In the genomic region with DNA sequence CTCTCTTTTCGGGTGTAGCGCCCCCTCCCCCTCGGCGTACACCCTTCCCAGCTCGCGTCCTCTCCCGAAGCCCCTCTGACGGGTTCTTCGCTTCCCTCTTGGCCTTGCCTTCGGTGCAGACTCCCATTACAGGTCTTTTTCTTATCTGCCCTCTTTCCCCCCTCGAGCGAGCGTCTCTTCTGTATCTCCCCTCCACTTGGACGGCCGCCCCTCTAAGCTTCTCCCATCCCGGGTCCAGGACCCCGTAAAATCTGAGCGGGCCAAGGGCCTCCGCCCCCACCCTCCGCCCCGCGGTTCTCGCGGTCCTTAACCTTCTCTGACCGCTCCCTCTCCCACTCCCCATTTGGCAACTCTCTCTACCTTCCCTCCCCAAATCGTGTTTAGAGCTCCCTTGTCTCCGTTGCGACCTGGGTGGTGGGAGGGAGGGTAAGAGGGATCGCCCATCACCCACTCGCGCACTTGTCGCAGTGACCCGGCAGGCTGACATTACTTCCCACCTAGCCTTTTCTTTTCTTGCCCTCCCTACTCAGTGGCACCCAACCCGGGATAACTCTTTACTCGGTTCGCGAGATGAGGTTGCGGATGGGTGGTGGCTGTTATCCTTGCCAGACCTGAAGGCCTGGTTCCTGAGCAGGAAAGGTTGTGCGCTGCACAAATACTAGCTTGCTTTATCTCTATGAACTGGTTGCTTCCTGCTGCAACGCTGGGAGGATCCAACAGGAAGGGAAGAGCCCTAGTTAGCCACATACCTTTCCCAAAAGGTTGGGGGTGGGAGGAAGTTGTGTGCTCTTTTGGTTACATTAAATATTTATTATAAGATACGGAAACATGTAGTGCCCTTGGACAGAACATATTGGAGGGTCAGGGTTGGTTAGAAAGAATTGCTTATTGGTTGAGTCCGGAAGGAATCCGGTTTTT, we compare ENCODE assay signal across 8 cellular contexts. TPM values are rescaled to one million over a fixed set of nuclear protein-coding genes. Genes with fewer than 3 reads are reported as not detected.
A peak's percentile ranks its signal among the peaks of the same experiment; 100 is the strongest.
DNase-seq lines count a peak whose midpoint lies in the region; ATAC-seq and TF ChIP-seq lines count a peak whose summit lies in the region.

No MANE protein-coding gene starts in this region.

- DNase-seq in NCI-H2171 treated with DMSO at 0.1 percent for 48 hours (lab: John Stamatoyannopoulos, UW) (peak; percentile 55), NCI-H2171 (lab: John Stamatoyannopoulos, UW) (no peak), KBM-7 (peak; percentile 68), dorsolateral prefrontal cortex (peak in 4 of 10 donors; percentile 6 to 44 (median 28)), right lobe of liver (peak; percentile 35 to 59 (median 54))
- DNase-seq in stimulated activated naive CD8-positive, alpha-beta T cell treated with anti-CD3 and anti-CD28 coated beads, Interleukin-15, amount 100 ng/mL, for 72 hours, result peak; percentile 24 to 29

- peak; percentile 24 to 48 (median 42) for ATAC-seq in right lobe of liver
- peak; percentile 3 for ATAC-seq in stimulated activated naive CD8-positive, alpha-beta T cell treated with anti-CD3 and anti-CD28 coated beads, Interleukin-15, amount 100 ng/mL, for 72 hours
- ATAC-seq in HG03460 (IDR thresholded peaks at IDR 0.05; ENCODE audit: unreplicated experiment), result no peak

- in situ Hi-C loops in KBM-7 (cut with MboI; ENCODE audit: low pct_unique_long_range_greater_than_20kb, low sequenced_read_pairs), result no loop called here

- H3K4me1 Mint-ChIP-seq in T-helper 1 cell treated with Interleukin-12 subunit alpha and Interleukin-12 subunit beta and Interleukin-4 antibody, amounts not matched to agents 30 μg/mL and 1 μg/mL, for 36 hours (ENCODE audit: low read depth), result peaks cover 21% of the 10 kb centered on the region
- peaks cover 40% of the 10 kb centered on the region for H3K4me1 Mint-ChIP-seq in stimulated activated naive CD8-positive, alpha-beta T cell treated with anti-CD3 and anti-CD28 coated beads, Interleukin-15, amount 100 ng/mL, for 72 hours

- peak; percentile 55 for TF ChIP-seq POLR2A in right lobe of liver (IDR thresholded peaks at IDR 0.05)

- H3K27me3 ChIP-seq in dorsolateral prefrontal cortex, result no peaks in the 10 kb centered on the region
- no peaks in the 10 kb centered on the region for H3K27me3 ChIP-seq in right lobe of liver

- H3K9me3 Mint-ChIP-seq in T-helper 1 cell treated with Interleukin-12 subunit alpha and Interleukin-12 subunit beta and Interleukin-4 antibody, amounts not matched to agents 30 μg/mL and 1 μg/mL, for 36 hours, result peaks cover 2% of the 10 kb centered on the region
- H3K9me3 Mint-ChIP-seq in stimulated activated naive CD8-positive, alpha-beta T cell treated with anti-CD3 and anti-CD28 coated beads, Interleukin-15, amount 100 ng/mL, for 72 hours, result no peaks in the 10 kb centered on the region

- peak overlapping the region; percentile 93 for H3K27ac Mint-ChIP-seq in T-helper 1 cell treated with Interleukin-12 subunit alpha and Interleukin-12 subunit beta and Interleukin-4 antibody, amounts not matched to agents 30 μg/mL and 1 μg/mL, for 36 hours
- H3K27ac Mint-ChIP-seq in stimulated activated naive CD8-positive, alpha-beta T cell treated with anti-CD3 and anti-CD28 coated beads, Interleukin-15, amount 100 ng/mL, for 72 hours, result peak overlapping the region; percentile 93 to 100

- intact Hi-C loops in dorsolateral prefrontal cortex (cut with DNase I) (loop anchor here (1.0 to 10.0 kb wide), 4 partner anchors 78 to 259 kb away; a partner anchor contains a TSS), right lobe of liver (cut with DNase I) (no loop called here)

- H3K27me3 Mint-ChIP-seq in T-helper 1 cell treated with Interleukin-12 subunit alpha and Interleukin-12 subunit beta and Interleukin-4 antibody, amounts not matched to agents 30 μg/mL and 1 μg/mL, for 36 hours (ENCODE audit: low read depth), result peaks cover 5% of the 10 kb centered on the region
- no peaks in the 10 kb centered on the region for H3K27me3 Mint-ChIP-seq in stimulated activated naive CD8-positive, alpha-beta T cell treated with anti-CD3 and anti-CD28 coated beads, Interleukin-15, amount 100 ng/mL, for 72 hours

- H3K9me3 ChIP-seq in right lobe of liver, result no peaks in the 10 kb centered on the region

- TF ChIP-seq CTCF in dorsolateral prefrontal cortex (IDR thresholded peaks at IDR 0.05 in 54 of 56, conservative IDR thresholded peaks at IDR 0.05 in 2 of 56; ENCODE audit: low read depth in 1 of 56, partially characterized antibody in 56 of 56) (no peak), right lobe of liver (IDR thresholded peaks at IDR 0.05) (no peak)

- peak overlapping the region; percentile 63 to 100 (median 97) for H3K27ac ChIP-seq in dorsolateral prefrontal cortex
- H3K27ac ChIP-seq in right lobe of liver, result peak overlapping the region; percentile 83 to 90 (median 90)

- H3K36me3 ChIP-seq in right lobe of liver, result no peaks in the 10 kb centered on the region

- peaks cover 24% of the 10 kb centered on the region for H3K36me3 Mint-ChIP-seq in T-helper 1 cell treated with Interleukin-12 subunit alpha and Interleukin-12 subunit beta and Interleukin-4 antibody, amounts not matched to agents 30 μg/mL and 1 μg/mL, for 36 hours (ENCODE audit: low read depth)

- H3K4me3 Mint-ChIP-seq in T-helper 1 cell treated with Interleukin-12 subunit alpha and Interleukin-12 subunit beta and Interleukin-4 antibody, amounts not matched to agents 30 μg/mL and 1 μg/mL, for 36 hours, result peak overlapping the region; percentile 95
- H3K4me3 Mint-ChIP-seq in stimulated activated naive CD8-positive, alpha-beta T cell treated with anti-CD3 and anti-CD28 coated beads, Interleukin-15, amount 100 ng/mL, for 72 hours, result peak overlapping the region; percentile 92 to 97

- peaks cover 0 to 6% (median 2%) of the 10 kb centered on the region in 4 donors for H3K4me1 ChIP-seq in right lobe of liver

- WGBS in right lobe of liver (ENCODE audit: insufficient coverage, low coverage, low lambda C conversion rate, missing lambda C conversion rate), result under 1% methylated on average over 39 of the region's 43 CpGs

- peak overlapping the region; percentile 55 to 100 (median 95) for H3K4me3 ChIP-seq in dorsolateral prefrontal cortex
- peak overlapping the region; percentile 89 to 98 (median 96) for H3K4me3 ChIP-seq in right lobe of liver

RNA-seq across cellular contexts. Expression of a gene that starts 0.9 kb away (rescaled TPM):
- 100 to 1,000 TPM in 119 of 120 experiments, 10 to 100 TPM in 1; 88.8 to 241 (median 186) TPM for total RNA-seq in dorsolateral prefrontal cortex
- total RNA-seq in right lobe of liver, result 100 to 1,000 TPM in 1 of 6 experiments, 10 to 100 TPM in 5; 50.3 to 110 (median 81.6) TPM

Comparison
In these comparisons a context has a peak if more than half of its experiments do, and no peak if none do; other contexts are left out.
1. intact Hi-C loops: an anchor here in dorsolateral prefrontal cortex (1.0 to 10.0 kb wide); none called in right lobe of liver.